1 cellular context compared by ENCODE assay signal in genomic region chr7:121545418-121545817, GRCh38.
TF ChIP-seq lines count a peak whose summit lies in the region.

No MANE protein-coding gene starts in this region.

TF ChIP-seq in IMR-90, 13 proteins besides CTCF, POLR2A, EP300 and RAD21:
- TF ChIP-seq MAZ (IDR thresholded peaks at IDR 0.05; ENCODE audit: borderline replicate concordance, low read depth, low read length) (no peak), MXI1 (IDR thresholded peaks at IDR 0.05; ENCODE audit: borderline replicate concordance, low read depth, low read length) (no peak), CHD1 (IDR thresholded peaks at IDR 0.05; ENCODE audit: low read depth, low read length) (no peak), MAFK (IDR thresholded peaks at IDR 0.05; ENCODE audit: low read depth, low read length) (no peak), ELK1 (IDR thresholded peaks at IDR 0.05; ENCODE audit: borderline replicate concordance, low read depth, low read length) (no peak), RCOR1 (IDR thresholded peaks at IDR 0.05; ENCODE audit: insufficient replicate concordance, low read length) (no peak), BHLHE40 (IDR thresholded peaks at IDR 0.05; ENCODE audit: low read depth, low read length) (no peak), RFX5 (IDR thresholded peaks at IDR 0.05; ENCODE audit: low read depth, low read length) (no peak)
